Comparison of ENCODE assay signal across 10 cellular contexts in the genomic region with DNA sequence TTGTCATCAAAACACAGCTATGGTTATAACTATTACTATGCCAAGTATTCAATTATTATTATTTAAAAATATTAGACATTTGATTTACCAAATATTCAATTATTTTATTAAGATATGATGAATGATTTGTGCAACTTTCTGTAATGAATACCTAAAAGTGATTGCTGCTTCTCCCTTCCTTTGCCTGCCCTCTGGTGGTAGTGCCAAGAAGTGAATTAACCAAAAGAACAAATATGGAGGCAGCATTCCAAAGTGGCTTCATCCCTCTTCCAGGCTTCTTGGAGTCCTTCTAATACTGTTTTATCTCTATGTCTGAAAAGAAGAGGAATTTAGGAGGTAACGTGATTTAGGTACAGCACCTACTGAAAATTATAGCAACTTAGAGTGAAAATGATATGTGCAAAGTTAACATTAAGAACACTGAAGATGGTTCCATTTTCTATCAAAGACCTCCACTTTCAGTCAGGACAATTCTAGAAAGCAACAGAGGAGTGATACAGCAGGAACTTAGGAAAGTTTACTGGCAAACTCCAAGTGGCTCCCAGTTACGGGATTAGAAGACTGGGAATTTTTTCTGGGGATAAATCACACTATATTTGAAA. TPM values are rescaled to one million over a fixed set of nuclear protein-coding genes. Genes with fewer than 3 reads are reported as not detected.
DNase-seq lines count a peak whose midpoint lies in the region; ATAC-seq, FAIRE-seq and TF ChIP-seq lines count a peak whose summit lies in the region.
"Had no signal": no experiment of that assay in that cellular context is flagged by ENCODE, and none has a peak within 500 bp of the region (broad histone marks: within the 10 kb centered on the region; RNA-seq: fewer than 3 reads in every experiment).

No MANE protein-coding gene starts in this region.

- no peak overlapping the region for H3K4me3 ChIP-seq in CD8-positive, alpha-beta T cell (ENCODE audit: low read depth, low read length)
- H3K4me3 ChIP-seq in fibroblast of pulmonary artery (replicated peaks; ENCODE audit: low read depth, low read length): no peak overlapping the region
- H3K4me3 ChIP-seq: SJSA1 had no signal

- peak; percentile 94 for TF ChIP-seq CTCF in CD8-positive, alpha-beta T cell (IDR thresholded peaks at IDR 0.05)
- TF ChIP-seq CTCF in GM20000 (IDR thresholded peaks at IDR 0.05; ENCODE audit: extremely low read depth, missing control alignments) (peak; percentile 81), fibroblast of pulmonary artery (IDR thresholded peaks at IDR 0.05; ENCODE audit: low read length, missing control alignments) (peak; percentile 85)

- peak; percentile 86 for FAIRE-seq in TTC549 (lab: Jason Lieb, UNC)

- H3K36me3 ChIP-seq in CD8-positive, alpha-beta T cell (ENCODE audit: insufficient read depth, low read length): no peaks in the 10 kb centered on the region
- H3K36me3 ChIP-seq: SJSA1 had no signal

- H3K36me3 Mint-ChIP-seq in CD8-positive, alpha-beta T cell: peaks cover 2% of the 10 kb centered on the region
- H3K36me3 Mint-ChIP-seq: memory B cell had no signal

- no peak overlapping the region for H3K27ac ChIP-seq in CD8-positive, alpha-beta T cell (ENCODE audit: low read depth, low read length)
- H3K27ac ChIP-seq: SJSA1 had no signal

- H3K27me3 Mint-ChIP-seq in CD8-positive, alpha-beta T cell (ENCODE audit: low read depth): peaks cover 23% of the 10 kb centered on the region
- H3K27me3 Mint-ChIP-seq: memory B cell had no signal

- CTCF ChIA-PET in CD8-positive, alpha-beta T cell (lab: Charles Lee): interaction anchor here (0.6 to 14.2 kb wide), 12 partner anchors 9 to 525 kb away, joined by 3 to 224 read pairs (median 6); no protein-coding TSS in a partner anchor

- H3K4me3 Mint-ChIP-seq in CD8-positive, alpha-beta T cell: no peak overlapping the region
- H3K4me3 Mint-ChIP-seq: memory B cell had no signal

- POLR2A ChIA-PET in CD8-positive, alpha-beta T cell (lab: Charles Lee): no interaction called here

- peaks cover 10% of the 10 kb centered on the region for H3K4me1 ChIP-seq in CD8-positive, alpha-beta T cell (ENCODE audit: insufficient read depth, low read length)

- H3K9me3 ChIP-seq in CD8-positive, alpha-beta T cell (ENCODE audit: low read length): no peaks in the 10 kb centered on the region
- H3K9me3 ChIP-seq: SJSA1 had no signal

- H3K27me3 ChIP-seq in CD8-positive, alpha-beta T cell (ENCODE audit: insufficient read depth, low read length): peaks cover 4% of the 10 kb centered on the region
- H3K27me3 ChIP-seq: SJSA1 had no signal

- DNase-seq in CD8-positive, alpha-beta T cell: peak in 4 of 7 experiments; percentile 6 to 25 (median 24)
- DNase-seq in GM20000 (ENCODE audit: low spot score): peak; percentile 14
- peak; percentile 42 for DNase-seq in fibroblast of pulmonary artery (ENCODE audit: low read depth)
- peak; percentile 31 for DNase-seq in stimulated activated CD8-positive, alpha-beta memory T cell treated with anti-CD3 and anti-CD28 coated beads, Interleukin-4, amount 100 ng/mL, for 48 hours
- no peak for DNase-seq in HPDE6-E6E7 (ENCODE audit: extremely low spot score)
- no peak for DNase-seq in putamen (ENCODE audit: low spot score)
- no peak for DNase-seq in NK-92 (lab: John Stamatoyannopoulos, UW; ENCODE audit: unreplicated experiment)

- intact Hi-C loops in CD8-positive, alpha-beta T cell (cut with DNase I, micrococcal nuclease): loop anchor here in 1 of 2 experiments (2.0 to 5.0 kb wide), 2 partner anchors 322 to 1096 kb away; a partner anchor contains a TSS

- no peak for ATAC-seq in CD8-positive, alpha-beta T cell

- H3K27ac Mint-ChIP-seq in CD8-positive, alpha-beta T cell: no peak overlapping the region
- H3K27ac Mint-ChIP-seq: memory B cell had no signal

- H3K9me3 Mint-ChIP-seq in CD8-positive, alpha-beta T cell: no peaks in the 10 kb centered on the region
- H3K9me3 Mint-ChIP-seq: memory B cell had no signal

- H3K4me1 Mint-ChIP-seq in CD8-positive, alpha-beta T cell (ENCODE audit: low read depth): peaks cover 14% of the 10 kb centered on the region

RNA-seq across cellular contexts. Expression of a gene that starts 43.0 kb away (rescaled TPM):
- not detected for total RNA-seq in CD8-positive, alpha-beta T cell

Comparison
In these comparisons a context has a peak if more than half of its experiments do, and no peak if none do; other contexts are left out.
1. DNase-seq: peak in CD8-positive, alpha-beta T cell (4 of 7), GM20000 (single experiment), fibroblast of pulmonary artery (single experiment) and stimulated activated CD8-positive, alpha-beta memory T cell treated with anti-CD3 and anti-CD28 coated beads, Interleukin-4, amount 100 ng/mL, for 48 hours (single experiment); none in HPDE6-E6E7 (single experiment), putamen (single experiment) and NK-92 (single experiment).
2. Peak in every context shown above with its lines, with median percentiles within 50 percentile points of each other: CTCF ChIP-seq.